ENCODE assay signal across 32 cellular contexts in the genomic region with DNA sequence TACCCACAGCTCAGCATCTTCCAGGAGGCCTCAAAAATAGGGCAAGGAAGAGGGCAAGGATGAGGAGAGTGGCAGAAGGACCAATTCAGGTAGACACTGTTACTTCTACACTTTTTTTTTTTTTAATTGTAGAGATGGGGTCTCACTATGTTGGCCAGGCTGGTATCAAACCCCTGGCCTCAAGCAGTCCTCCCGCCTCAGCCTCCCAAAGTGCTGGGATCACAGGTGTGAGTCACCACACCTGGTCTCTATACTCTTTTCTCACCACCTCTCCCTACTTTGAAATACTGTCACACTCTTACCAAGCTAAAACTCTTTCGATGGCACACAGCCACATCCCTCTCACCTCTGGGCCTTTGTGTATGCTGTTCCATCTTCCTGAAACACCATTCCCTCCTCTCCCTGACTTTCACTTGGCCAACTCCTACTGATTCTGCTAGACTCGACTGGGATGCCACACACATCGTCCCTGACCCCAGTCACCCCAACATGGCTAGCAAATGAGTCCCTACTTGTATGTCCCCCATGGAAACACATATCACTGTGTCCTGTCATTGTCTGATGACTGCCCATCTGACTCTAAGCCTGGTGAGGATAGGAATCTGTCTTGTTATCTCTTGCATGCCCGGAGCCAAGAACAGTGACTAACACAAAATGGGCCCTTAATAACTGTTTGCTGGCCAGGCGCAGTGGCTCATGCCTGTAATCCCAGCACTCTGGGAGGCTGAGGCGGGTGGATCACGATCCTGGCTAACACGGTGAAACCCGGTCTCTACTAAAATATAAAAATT.
"Had no signal": no experiment of that assay in that cellular context is flagged by ENCODE, and none has a peak within 500 bp of the region (broad histone marks: within the 10 kb centered on the region; RNA-seq: fewer than 3 reads in every experiment).

No MANE protein-coding gene starts in this region.

- H3K4me1 ChIP-seq: sigmoid colon had no signal

- H3K4me3 Mint-ChIP-seq: activated CD4-positive, alpha-beta memory T cell treated with anti-CD3 and anti-CD28 coated beads for 36 hours; activated CD4-positive, alpha-beta T cell treated with anti-CD3 and anti-CD28 coated beads, Interleukin-2, amount 10 ng/mL, durations not matched to agents 24 days and 14 days; activated T-cell treated with anti-CD3 and anti-CD28 coated beads, Interleukin-2, amount 50 U/mL, for 24 hours; effector memory CD8-positive, alpha-beta T cell; nephron; T-helper 1 cell treated with Interleukin-12 subunit alpha and Interleukin-12 subunit beta and Interleukin-4 antibody, amounts not matched to agents 30 μg/mL and 1 μg/mL, for 36 hours had no signal

- H3K9me3 Mint-ChIP-seq: activated CD4-positive, alpha-beta memory T cell treated with anti-CD3 and anti-CD28 coated beads for 36 hours; activated CD4-positive, alpha-beta T cell treated with anti-CD3 and anti-CD28 coated beads, Interleukin-2, amount 10 ng/mL, durations not matched to agents 24 days and 14 days; activated naive CD4-positive, alpha-beta T cell treated with anti-CD3 and anti-CD28 coated beads, Interleukin-2, amount 50 U/mL, for 72 hours; activated T-cell treated with anti-CD3 and anti-CD28 coated beads, Interleukin-2, amount 50 U/mL, for 24 hours; effector memory CD8-positive, alpha-beta T cell; nephron; T-helper 1 cell treated with Interleukin-12 subunit alpha and Interleukin-12 subunit beta and Interleukin-4 antibody, amounts not matched to agents 30 μg/mL and 1 μg/mL, for 36 hours had no signal

- H3K27me3 ChIP-seq: brain microvascular endothelial cell, ovary, sigmoid colon, upper lobe of left lung had no signal

- H3K36me3 Mint-ChIP-seq: activated CD4-positive, alpha-beta memory T cell treated with anti-CD3 and anti-CD28 coated beads for 36 hours; activated naive CD4-positive, alpha-beta T cell treated with anti-CD3 and anti-CD28 coated beads, Interleukin-2, amount 50 U/mL, for 72 hours had no signal

- H3K9me3 ChIP-seq: neutrophil, ovary, sigmoid colon, thoracic aorta, upper lobe of left lung had no signal

- H3K27me3 Mint-ChIP-seq: activated CD4-positive, alpha-beta memory T cell treated with anti-CD3 and anti-CD28 coated beads for 36 hours; activated T-cell treated with anti-CD3 and anti-CD28 coated beads, Interleukin-2, amount 50 U/mL, for 24 hours; effector memory CD8-positive, alpha-beta T cell had no signal

- H3K27ac Mint-ChIP-seq: activated CD4-positive, alpha-beta memory T cell treated with anti-CD3 and anti-CD28 coated beads for 36 hours; activated CD4-positive, alpha-beta T cell treated with anti-CD3 and anti-CD28 coated beads, Interleukin-2, amount 10 ng/mL, durations not matched to agents 24 days and 14 days; activated naive CD4-positive, alpha-beta T cell treated with anti-CD3 and anti-CD28 coated beads, Interleukin-2, amount 50 U/mL, for 72 hours; activated T-cell treated with anti-CD3 and anti-CD28 coated beads, Interleukin-2, amount 50 U/mL, for 24 hours; effector memory CD8-positive, alpha-beta T cell; nephron; progenitor cell of endocrine pancreas; T-helper 1 cell treated with Interleukin-12 subunit alpha and Interleukin-12 subunit beta and Interleukin-4 antibody, amounts not matched to agents 30 μg/mL and 1 μg/mL, for 36 hours had no signal

- H3K27ac ChIP-seq: brain microvascular endothelial cell, neutrophil, ovary, sigmoid colon, thoracic aorta, upper lobe of left lung, WERI-Rb-1 had no signal

- ATAC-seq: activated naive CD4-positive, alpha-beta T cell treated with anti-CD3 and anti-CD28 coated beads, Interleukin-2, amount 50 U/mL, for 72 hours; effector memory CD8-positive, alpha-beta T cell; esophagus mucosa had no signal

- DNase-seq: activated CD4-positive, alpha-beta memory T cell treated with anti-CD3 and anti-CD28 coated beads for 36 hours; activated CD4-positive, alpha-beta T cell treated with anti-CD3 and anti-CD28 coated beads, Interleukin-2, amount 10 ng/mL, durations not matched to agents 24 days and 14 days; activated CD4-positive, CD25-positive, alpha-beta regulatory T cell treated with anti-CD3 and anti-CD28 coated beads, Interleukin-2, amount 50 U/mL, for 72 hours; activated CD8-positive, alpha-beta memory T cell treated with anti-CD3 and anti-CD28 coated beads, Interleukin-2, amount 50 U/mL, for 48 hours; activated gamma-delta T cell; activated T-cell treated with anti-CD3 and anti-CD28 coated beads, Interleukin-2, amount 50 U/mL, for 24 hours; amniotic stem cell; brain microvascular endothelial cell; cortex of kidney; effector memory CD8-positive, alpha-beta T cell; foreskin fibroblast; head of caudate nucleus; hippocampal formation; left cardiac atrium; mammary epithelial cell; sigmoid colon; small intestine; stimulated activated CD4-positive, alpha-beta T cell treated with anti-CD3 and anti-CD28 coated beads, Interleukin-4, amount 100 ng/mL, for 4 hours; stimulated activated CD8-positive, alpha-beta memory T cell treated with anti-CD3 and anti-CD28 coated beads, Interleukin-4, amount 100 ng/mL, for 48 hours; stimulated activated naive CD4-positive, alpha-beta T cell treated with Interleukin-2 at 50 U/mL for 16 hours; SW 1271; T-helper 9 cell; WERI-Rb-1 had no signal

- H3K4me3 ChIP-seq: ovary, sigmoid colon, thoracic aorta, upper lobe of left lung had no signal

- H3K36me3 ChIP-seq: brain microvascular endothelial cell, ovary, thoracic aorta, WERI-Rb-1 had no signal
